Comparison of ENCODE assay signal across 8 cellular contexts in the genomic region with DNA sequence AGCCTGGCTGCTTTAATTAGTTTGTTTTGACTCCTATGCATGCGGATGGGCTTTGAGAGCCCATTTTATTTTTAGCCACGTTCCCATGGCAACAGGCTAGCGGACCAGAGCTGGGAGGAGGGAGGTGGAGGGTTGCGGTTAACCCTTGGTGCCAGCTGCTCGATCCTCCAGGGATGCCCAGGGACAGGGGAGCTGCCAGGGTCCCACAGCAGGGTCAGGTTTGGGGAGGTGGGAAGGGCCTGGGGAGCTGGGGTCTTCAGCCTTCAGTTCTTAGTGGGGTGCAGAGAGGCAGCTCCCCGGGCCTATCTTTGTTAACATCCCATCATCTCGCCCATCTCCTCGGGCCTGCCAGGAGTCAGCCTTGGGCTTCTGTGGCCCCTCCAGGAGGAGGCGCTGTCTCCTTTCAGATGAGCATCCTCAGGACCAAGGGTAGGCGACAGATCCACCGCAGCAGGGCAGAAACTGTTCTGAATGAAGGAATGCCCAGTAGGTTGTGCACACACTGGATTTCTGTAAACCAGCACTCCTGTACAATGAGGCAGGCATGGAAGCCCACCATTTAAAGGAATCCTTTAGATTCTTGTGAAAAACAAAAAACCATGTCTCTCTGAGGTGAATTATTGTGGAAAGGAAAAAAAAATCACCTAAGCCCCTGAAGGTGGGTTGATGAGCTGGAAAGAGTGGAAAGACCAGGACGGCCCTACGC.
DNase-seq lines count a peak whose midpoint lies in the region; ATAC-seq lines count a peak whose summit lies in the region.

No MANE protein-coding gene starts in this region.

- H3K27me3 Mint-ChIP-seq in central memory CD8-positive, alpha-beta T cell, result no peaks in the 10 kb centered on the region

- peaks cover 9% of the 10 kb centered on the region for H3K36me3 Mint-ChIP-seq in central memory CD8-positive, alpha-beta T cell (ENCODE audit: insufficient read depth)

- no peaks in the 10 kb centered on the region for H3K9me3 Mint-ChIP-seq in central memory CD8-positive, alpha-beta T cell

- peaks cover 31% of the 10 kb centered on the region for H3K4me1 Mint-ChIP-seq in central memory CD8-positive, alpha-beta T cell

- intact Hi-C loops in left colon (cut with DNase I, micrococcal nuclease), result loop anchor here (5.0 to 10.0 kb wide), 3 partner anchors 86 to 439 kb away; no protein-coding TSS in a partner anchor

- H3K4me3 Mint-ChIP-seq in central memory CD8-positive, alpha-beta T cell, result no peak overlapping the region

- DNase-seq in NK-92 treated with Interleukin-12 subunit alpha and Interleukin-12 subunit beta, amount 100 ng/mL, for 24 hours (lab: John Stamatoyannopoulos, UW), result peak; percentile 55
- no peak for DNase-seq in NK-92 (lab: John Stamatoyannopoulos, UW; ENCODE audit: unreplicated experiment)
- DNase-seq in NCI-H345 (lab: John Stamatoyannopoulos, UW), result peak; percentile 79
- peak; percentile 78 for DNase-seq in activated CD4-positive, CD25-positive, alpha-beta regulatory T cell treated with anti-CD3 and anti-CD28 coated beads, Interleukin-2, amount 50 U/mL, for 72 hours
- DNase-seq in central memory CD8-positive, alpha-beta T cell (ENCODE audit: low spot score in 2 of 2), result peak; percentile 65
- DNase-seq in left colon, result peak; percentile 74 to 89
- peak; percentile 80 to 83 for DNase-seq in stimulated activated CD4-positive, alpha-beta T cell treated with anti-CD3 and anti-CD28 coated beads, Interleukin-2, amount 100 ng/mL, for 48 hours

- no peak overlapping the region for H3K27ac Mint-ChIP-seq in central memory CD8-positive, alpha-beta T cell (ENCODE audit: low read depth)

- peak; percentile 62 for ATAC-seq in HG03108 (IDR thresholded peaks at IDR 0.05; ENCODE audit: unreplicated experiment)
- peak; percentile 72 for ATAC-seq in central memory CD8-positive, alpha-beta T cell (replicated peaks; ENCODE audit: extremely low read depth, poor library complexity, severe bottlenecking)
- peak; percentile 93 for ATAC-seq in left colon
